Comparison of ENCODE assay signal across 31 cellular contexts in the genomic region with DNA sequence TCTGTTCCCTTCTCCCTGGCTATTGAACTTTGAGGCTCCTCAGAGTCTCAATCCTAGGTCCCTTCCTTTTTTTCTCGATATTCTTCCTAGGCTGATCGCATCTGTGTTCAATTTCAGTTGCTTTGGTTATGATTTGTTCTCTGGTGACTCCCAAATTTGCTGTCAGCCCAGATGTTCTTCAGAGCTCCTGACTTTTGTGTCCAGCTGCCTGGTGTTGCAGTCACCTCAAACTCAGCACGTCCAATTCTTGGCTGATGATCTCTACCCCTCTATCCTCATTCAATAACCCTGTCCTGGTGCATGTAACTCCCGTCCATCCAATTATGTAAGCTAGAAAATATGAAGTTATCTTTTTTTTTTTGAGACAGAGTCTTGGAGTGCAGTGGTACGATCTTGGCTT.
"Had no signal": no experiment of that assay in that cellular context is flagged by ENCODE, and none has a peak within 500 bp of the region (broad histone marks: within the 10 kb centered on the region; RNA-seq: fewer than 3 reads in every experiment).

No MANE protein-coding gene starts in this region.

- H3K27me3 ChIP-seq: brain microvascular endothelial cell, MG63 had no signal

- H3K9me3 ChIP-seq: MG63 had no signal

- H3K4me3 ChIP-seq: MG63 had no signal

- ATAC-seq: activated CD8-positive, alpha-beta memory T cell treated with anti-CD3 and anti-CD28 coated beads, Interleukin-2, amount 10 ng/mL, durations not matched to agents 7 days and 5 days; activated naive CD8-positive, alpha-beta T cell treated with anti-CD3 and anti-CD28 coated beads, Interleukin-2, amount 50 U/mL, for 24 hours; Panc1 had no signal

- H3K36me3 ChIP-seq: brain microvascular endothelial cell, MG63 had no signal

- H3K27ac ChIP-seq: brain microvascular endothelial cell, VCaP had no signal

- DNase-seq: activated CD4-positive, alpha-beta memory T cell treated with anti-CD3 and anti-CD28 coated beads, Interleukin-2, amount 10 ng/mL, durations not matched to agents 7 days and 5 days; activated CD4-positive, alpha-beta T cell treated with anti-CD3 and anti-CD28 coated beads for 1 hour; activated CD4-positive, alpha-beta T cell treated with anti-CD3 and anti-CD28 coated beads for 48 hours; activated CD4-positive, CD25-positive, alpha-beta regulatory T cell; activated CD8-positive, alpha-beta memory T cell treated with anti-CD3 and anti-CD28 coated beads for 24 hours; activated CD8-positive, alpha-beta memory T cell treated with anti-CD3 and anti-CD28 coated beads, Interleukin-2, amount 10 ng/mL, durations not matched to agents 7 days and 5 days; activated CD8-positive, alpha-beta memory T cell treated with anti-CD3 and anti-CD28 coated beads, Interleukin-2, amount 50 U/mL, for 48 hours; activated effector memory CD4-positive, alpha-beta T cell treated with Interleukin-2 at 50 U/mL for 16 hours; activated naive CD4-positive, alpha-beta T cell treated with anti-CD3 and anti-CD28 coated beads, Interleukin-2, amount 10 ng/mL, durations not matched to agents 7 days and 5 days; activated naive CD8-positive, alpha-beta T cell treated with anti-CD3 and anti-CD28 coated beads, Interleukin-2, amount 50 U/mL, for 24 hours; activated T-cell treated with anti-CD3 and anti-CD28 coated beads, Interleukin-2, amount 50 U/mL, for 48 hours; anterior cingulate cortex; brain microvascular endothelial cell; Kasumi-1; KG1; MG63; NCI-H1048; NCI-H1105 treated with DMSO at 0.1 percent for 48 hours; NCI-H1436; NCI-H1694; NCI-H1930; NCI-H2081 treated with DMSO at 0.1 percent for 48 hours; NCI-H345; NCI-H524 treated with DMSO at 0.1 percent for 48 hours; SIG-M5; SW 1271; T-helper 1 cell; T-helper 2 cell; T-helper 9 cell had no signal
